In the genomic region with DNA sequence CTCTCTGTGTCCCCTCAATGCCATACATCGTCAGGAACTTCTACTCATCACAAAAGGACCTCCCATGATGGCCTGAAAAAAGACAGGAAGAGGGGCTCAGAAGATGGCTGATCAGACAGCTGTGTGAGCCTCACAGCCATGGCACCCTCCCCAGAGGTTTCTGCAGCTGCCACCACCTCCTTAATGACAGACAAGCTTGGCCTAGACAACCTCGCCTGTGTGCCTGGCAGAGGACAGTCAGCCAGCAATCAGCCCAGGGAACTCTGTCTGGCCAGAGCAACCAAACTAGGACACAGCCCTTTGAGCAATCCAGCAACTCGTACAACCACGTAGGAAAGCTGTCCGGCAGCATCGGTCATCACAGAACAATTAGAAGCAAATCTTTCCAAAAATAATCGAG, we compare ENCODE assay signal across 22 cellular contexts.
"Had no signal": no experiment of that assay in that cellular context is flagged by ENCODE, and none has a peak within 500 bp of the region (broad histone marks: within the 10 kb centered on the region; RNA-seq: fewer than 3 reads in every experiment).

No MANE protein-coding gene starts in this region.

- H3K4me1 ChIP-seq: psoas muscle had no signal

- H3K79me2 ChIP-seq: hepatocyte, parathyroid adenoma had no signal

- H3K27ac ChIP-seq: coronary artery, hepatocyte, parathyroid adenoma, psoas muscle, suprapubic skin, thyroid gland, upper lobe of left lung, vagina had no signal

- H3K9me3 ChIP-seq: psoas muscle, suprapubic skin, thyroid gland, vagina had no signal

- H2AFZ ChIP-seq: hepatocyte, parathyroid adenoma had no signal

- H3K9ac ChIP-seq: parathyroid adenoma had no signal

- H3K36me3 ChIP-seq: suprapubic skin, thyroid gland, upper lobe of left lung, vagina had no signal

- H3K4me2 ChIP-seq: hepatocyte, smooth muscle cell had no signal

- DNase-seq: effector CD4-positive, alpha-beta T cell; endodermal cell; foreskin melanocyte; head of caudate nucleus; kidney glomerular epithelial cell; mesenchymal stem cell; midbrain; retina; stimulated activated CD4-positive, alpha-beta T cell treated with anti-CD3 and anti-CD28 coated beads, Interleukin-2, amount 100 ng/mL, for 48 hours; stimulated activated naive CD8-positive, alpha-beta T cell treated with anti-CD3 and anti-CD28 coated beads, Interleukin-15, Interleukin-2, amounts not matched to agents 100 U/mL and 50 U/mL, for 24 hours; thyroid gland; upper lobe of left lung had no signal

- H3K27me3 ChIP-seq: hepatocyte, suprapubic skin, thyroid gland, upper lobe of left lung, vagina had no signal

- H3K4me3 ChIP-seq: coronary artery, hepatocyte, lung, psoas muscle, smooth muscle cell, suprapubic skin, thyroid gland, upper lobe of left lung, vagina had no signal

- ATAC-seq: left lobe of liver; natural killer cell treated with Interleukin-12 subunit alpha and Interleukin-12 subunit beta and Interleukin-15 and Interleukin-18, amount 100 ng/mL, for 72 hours; psoas muscle had no signal
